17 cellular contexts compared by ENCODE assay signal in the genomic region with DNA sequence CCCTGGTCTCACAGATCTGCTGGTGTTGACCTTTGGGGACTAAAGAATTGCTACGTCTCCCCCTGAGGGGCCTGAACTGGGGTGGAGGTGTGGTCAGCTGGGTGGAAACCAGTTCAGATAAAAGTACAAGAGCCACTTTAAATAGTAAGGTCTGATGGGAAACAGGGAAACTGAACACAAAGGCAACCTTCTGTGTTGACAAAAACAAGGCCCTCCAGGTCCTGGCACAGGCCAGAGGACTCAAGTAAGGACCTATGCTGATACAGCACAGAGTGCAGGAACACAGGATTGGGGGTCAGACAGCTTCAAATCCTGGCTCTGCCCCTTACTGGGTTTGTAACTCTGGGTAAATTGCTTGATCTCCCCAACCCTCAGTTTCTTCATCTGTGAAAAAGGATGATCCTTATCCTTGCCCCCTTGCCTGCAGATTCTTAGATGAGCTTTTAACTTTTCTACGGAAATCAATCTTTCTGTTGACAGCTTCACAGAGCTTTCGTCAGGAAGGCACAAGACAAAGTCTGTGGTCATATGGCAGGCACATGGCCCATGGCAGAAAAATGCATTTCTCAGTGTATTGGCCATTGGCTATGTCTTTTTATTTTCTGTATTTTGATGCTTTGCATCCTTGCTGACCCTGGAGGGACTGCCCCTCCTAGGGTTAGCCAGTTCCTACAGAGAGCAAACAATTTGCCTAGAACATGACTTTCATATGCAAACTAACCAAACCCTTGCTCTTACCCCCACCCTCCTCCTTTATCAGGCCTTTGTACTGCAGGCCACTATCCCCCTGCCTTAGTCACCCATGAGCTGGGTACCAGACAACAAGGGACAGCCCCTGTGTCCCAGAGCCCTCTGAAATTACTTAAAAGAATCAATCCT. TPM values are rescaled to one million over a fixed set of nuclear protein-coding genes. Genes with fewer than 3 reads are reported as not detected.
DNase-seq lines count a peak whose midpoint lies in the region; ATAC-seq and TF ChIP-seq lines count a peak whose summit lies in the region.
"Had no signal": no experiment of that assay in that cellular context is flagged by ENCODE, and none has a peak within 500 bp of the region (broad histone marks: within the 10 kb centered on the region; RNA-seq: fewer than 3 reads in every experiment).

No MANE protein-coding gene starts in this region.

- no peaks in the 10 kb centered on the region for H3K9me2 ChIP-seq in GM23338 (ENCODE audit: insufficient read depth)

- H3K36me3 Mint-ChIP-seq in GM23338 (ENCODE audit: low read depth) = peaks cover 19% of the 10 kb centered on the region
- H3K36me3 Mint-ChIP-seq: CD14-positive monocyte had no signal

- ATAC-seq in GM23338 = peak; percentile 97

- H3K27ac Mint-ChIP-seq in GM23338 = no peak overlapping the region

- DNase-seq in GM23338 (ENCODE audit: low spot score) = peak; percentile 28
- peak; percentile 35 for DNase-seq in NCI-H526 treated with DMSO at 0.1 percent for 48 hours (lab: John Stamatoyannopoulos, UW)
- DNase-seq in coronary artery (ENCODE audit: low spot score) = peak; percentile 38
- DNase-seq in iPS-NIHi11 (ENCODE audit: low spot score) = peak; percentile 48
- DNase-seq in medulla oblongata (ENCODE audit: extremely low spot score) = no peak
- no peak for DNase-seq in caudate nucleus (lab: John Stamatoyannopoulos, UW)
- no peak for DNase-seq in AML-193 (lab: John Stamatoyannopoulos, UW)
- DNase-seq in SHP77 (lab: John Stamatoyannopoulos, UW) = no peak
- DNase-seq: Caco-2, DMS79, KG1, NCI-H1436, NCI-H2029 treated with DMSO at 0.1 percent for 48 hours, NCI-H510A, Peyer's patch had no signal

- no peaks in the 10 kb centered on the region for H4K20me1 ChIP-seq in GM23338 (replicated peaks; ENCODE audit: insufficient read depth)

- H3K27me3 ChIP-seq in GM23338 (ENCODE audit: insufficient read depth) = no peaks in the 10 kb centered on the region
- H3K27me3 ChIP-seq: Peyer's patch had no signal

- H3F3A ChIP-seq in GM23338 (replicated peaks; ENCODE audit: low read depth) = no peaks in the 10 kb centered on the region

- no peak overlapping the region for H3K4me3 ChIP-seq in GM23338
- H3K4me3 ChIP-seq in coronary artery = no peak overlapping the region
- H3K4me3 ChIP-seq: Peyer's patch had no signal

- H3K27me3 Mint-ChIP-seq in GM23338 (ENCODE audit: insufficient read depth, low read depth, poor library complexity) = peaks cover 24% of the 10 kb centered on the region

- no peaks in the 10 kb centered on the region for H3K36me3 ChIP-seq in GM23338 (ENCODE audit: insufficient read depth)
- H3K36me3 ChIP-seq: Peyer's patch had no signal

- H3K4me1 Mint-ChIP-seq in GM23338 = peaks cover 21% of the 10 kb centered on the region
- H3K4me1 Mint-ChIP-seq: CD14-positive monocyte had no signal

- TF ChIP-seq CTCF in GM23338 (conservative IDR thresholded peaks at IDR 0.05; ENCODE audit: low read depth in 2 of 2) (no peak), coronary artery (IDR thresholded peaks at IDR 0.05) (no peak)

- H3K4me3 Mint-ChIP-seq in GM23338 = no peak overlapping the region
- H3K4me3 Mint-ChIP-seq: CD14-positive monocyte had no signal

- peaks cover 29% of the 10 kb centered on the region for H3K9me3 Mint-ChIP-seq in GM23338

- H3K27ac ChIP-seq in GM23338 (ENCODE audit: low read depth) (no peak overlapping the region), coronary artery (no peak overlapping the region), caudate nucleus (ENCODE audit: low read depth, low read length) (no peak overlapping the region)
- H3K27ac ChIP-seq: Peyer's patch had no signal

- no peaks in the 10 kb centered on the region for H3K79me2 ChIP-seq in GM23338 (replicated peaks; ENCODE audit: insufficient read depth)

- H3K4me1 ChIP-seq in GM23338 (ENCODE audit: insufficient read depth) = peaks cover 10% of the 10 kb centered on the region
- H3K4me1 ChIP-seq: Peyer's patch had no signal

- H3K4me2 ChIP-seq in GM23338 = peak overlapping the region; percentile 52

- peak overlapping the region; percentile 78; the same call in 1 of the 2 replicates for H2AFZ ChIP-seq in GM23338

TF ChIP-seq in GM23338, 12 proteins besides CTCF, POLR2A, EP300 and RAD21 (continues in another document):
- TF ChIP-seq STAT1 (IDR thresholded peaks at IDR 0.05; ENCODE audit: unreplicated experiment) (no peak), ZNF331 (CRISPR knock-in tag; IDR thresholded peaks at IDR 0.05; ENCODE audit: low read depth) (no peak), CREB1 (CRISPR knock-in tag; IDR thresholded peaks at IDR 0.05; ENCODE audit: low read depth) (no peak), POLR2AphosphoS5 (IDR thresholded peaks at IDR 0.05; ENCODE audit: low read depth) (no peak), NANOG (IDR thresholded peaks at IDR 0.05; ENCODE audit: borderline replicate concordance) (no peak)
- TF ChIP-seq, protein P1, sequence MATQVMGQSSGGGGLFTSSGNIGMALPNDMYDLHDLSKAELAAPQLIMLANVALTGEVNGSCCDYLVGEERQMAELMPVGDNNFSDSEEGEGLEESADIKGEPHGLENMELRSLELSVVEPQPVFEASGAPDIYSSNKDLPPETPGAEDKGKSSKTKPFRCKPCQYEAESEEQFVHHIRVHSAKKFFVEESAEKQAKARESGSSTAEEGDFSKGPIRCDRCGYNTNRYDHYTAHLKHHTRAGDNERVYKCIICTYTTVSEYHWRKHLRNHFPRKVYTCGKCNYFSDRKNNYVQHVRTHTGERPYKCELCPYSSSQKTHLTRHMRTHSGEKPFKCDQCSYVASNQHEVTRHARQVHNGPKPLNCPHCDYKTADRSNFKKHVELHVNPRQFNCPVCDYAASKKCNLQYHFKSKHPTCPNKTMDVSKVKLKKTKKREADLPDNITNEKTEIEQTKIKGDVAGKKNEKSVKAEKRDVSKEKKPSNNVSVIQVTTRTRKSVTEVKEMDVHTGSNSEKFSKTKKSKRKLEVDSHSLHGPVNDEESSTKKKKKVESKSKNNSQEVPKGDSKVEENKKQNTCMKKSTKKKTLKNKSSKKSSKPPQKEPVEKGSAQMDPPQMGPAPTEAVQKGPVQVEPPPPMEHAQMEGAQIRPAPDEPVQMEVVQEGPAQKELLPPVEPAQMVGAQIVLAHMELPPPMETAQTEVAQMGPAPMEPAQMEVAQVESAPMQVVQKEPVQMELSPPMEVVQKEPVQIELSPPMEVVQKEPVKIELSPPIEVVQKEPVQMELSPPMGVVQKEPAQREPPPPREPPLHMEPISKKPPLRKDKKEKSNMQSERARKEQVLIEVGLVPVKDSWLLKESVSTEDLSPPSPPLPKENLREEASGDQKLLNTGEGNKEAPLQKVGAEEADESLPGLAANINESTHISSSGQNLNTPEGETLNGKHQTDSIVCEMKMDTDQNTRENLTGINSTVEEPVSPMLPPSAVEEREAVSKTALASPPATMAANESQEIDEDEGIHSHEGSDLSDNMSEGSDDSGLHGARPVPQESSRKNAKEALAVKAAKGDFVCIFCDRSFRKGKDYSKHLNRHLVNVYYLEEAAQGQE (IDR thresholded peaks at IDR 0.05; ENCODE audit: unreplicated experiment) = no peak
- TF ChIP-seq, protein P2, sequence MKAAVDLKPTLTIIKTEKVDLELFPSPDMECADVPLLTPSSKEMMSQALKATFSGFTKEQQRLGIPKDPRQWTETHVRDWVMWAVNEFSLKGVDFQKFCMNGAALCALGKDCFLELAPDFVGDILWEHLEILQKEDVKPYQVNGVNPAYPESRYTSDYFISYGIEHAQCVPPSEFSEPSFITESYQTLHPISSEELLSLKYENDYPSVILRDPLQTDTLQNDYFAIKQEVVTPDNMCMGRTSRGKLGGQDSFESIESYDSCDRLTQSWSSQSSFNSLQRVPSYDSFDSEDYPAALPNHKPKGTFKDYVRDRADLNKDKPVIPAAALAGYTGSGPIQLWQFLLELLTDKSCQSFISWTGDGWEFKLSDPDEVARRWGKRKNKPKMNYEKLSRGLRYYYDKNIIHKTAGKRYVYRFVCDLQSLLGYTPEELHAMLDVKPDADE (IDR thresholded peaks at IDR 0.05) = no peak

RNA-seq across cellular contexts. Expression of a gene that starts 24.4 kb away (rescaled TPM):
- total RNA-seq in GM23338 (2014; rRNA removed; shearing (Covaris generic)) = 0.03 TPM in 1 of 2 replicates, not detected in the other
- not detected in 2 replicates for polyA plus RNA-seq in GM23338 (2016; fragmentation: Nextera tagmentation; extraction: Ambion mirVana)
- total RNA-seq: G401 had no signal
- polyA plus RNA-seq: CD14-positive monocyte had no signal

RNA-seq across cellular contexts. Expression of a gene that starts 59.8 kb away (rescaled TPM):
- not detected in 2 replicates for total RNA-seq in GM23338 (2014; rRNA removed; shearing (Covaris generic))
- not detected in 2 replicates for polyA plus RNA-seq in GM23338 (2016; fragmentation: Nextera tagmentation; extraction: Ambion mirVana)
- total RNA-seq: Caco-2 had no signal

Comparison
In these comparisons a context has a peak if more than half of its experiments do, and no peak if none do; other contexts are left out.
1. DNase-seq: peak in GM23338 (single experiment), NCI-H526 treated with DMSO at 0.1 percent for 48 hours (single experiment), coronary artery (single experiment) and iPS-NIHi11 (single experiment); none in medulla oblongata (single experiment), caudate nucleus (0 of 61), AML-193 (0 of 2) and SHP77 (0 of 2).